ENCODE assay signal across 2 cellular contexts in genomic region chr6:125994659-125995488, GRCh38.
TF ChIP-seq lines count a peak whose summit lies in the region.

No MANE protein-coding gene starts in this region.

TF ChIP-seq in GM23338, 12 proteins besides CTCF, POLR2A, EP300 and RAD21 (continued from another document):
- no peak for TF ChIP-seq ZNF462 (CRISPR knock-in tag; IDR thresholded peaks at IDR 0.05)

TF ChIP-seq in WTC11, 78 proteins besides CTCF, POLR2A, EP300 and RAD21 (continued from another document):
- TF ChIP-seq ATF6 (CRISPR knock-in tag; IDR thresholded peaks at IDR 0.05) (no peak), ZNF396 (CRISPR knock-in tag; IDR thresholded peaks at IDR 0.05; ENCODE audit: borderline replicate concordance) (no peak), PRDM15 (CRISPR knock-in tag; IDR thresholded peaks at IDR 0.05) (no peak)
